Comparison of ENCODE assay signal across 1 cellular context in genomic region chr7:957418-958220, GRCh38.
TF ChIP-seq lines count a peak whose summit lies in the region.

No MANE protein-coding gene starts in this region.

TF ChIP-seq in HepG2, 621 proteins besides CTCF, POLR2A, EP300 and RAD21 (continued from another document and continues in another):
- TF ChIP-seq UBTF (CRISPR knock-in tag; IDR thresholded peaks at IDR 0.05) (peak; percentile 97), RFX5 (IDR thresholded peaks at IDR 0.05; ENCODE audit: low read depth, low read length) (0 out of 2 replicates have a peak, but pooled peaks have one; percentile 22), ZNF251 (CRISPR knock-in tag; IDR thresholded peaks at IDR 0.05) (0 out of 2 replicates have a peak, but pooled peaks have one; percentile 29), TRIM22 (IDR thresholded peaks at IDR 0.05) (no peak), SSRP1 (CRISPR knock-in tag; IDR thresholded peaks at IDR 0.05) (no peak), CEBPB (IDR thresholded peaks at IDR 0.05; ENCODE audit: borderline replicate concordance, low read depth, low read length) (peak; percentile 99), ZNF768 (CRISPR knock-in tag; IDR thresholded peaks at IDR 0.05) (peak; percentile 86), ZNF672 (CRISPR knock-in tag; IDR thresholded peaks at IDR 0.05) (no peak), ZNF772 (CRISPR knock-in tag; IDR thresholded peaks at IDR 0.05) (peak; percentile 98), CENPX (CRISPR knock-in tag; IDR thresholded peaks at IDR 0.05) (no peak), ZSCAN22 (CRISPR knock-in tag; IDR thresholded peaks at IDR 0.05) (no peak), ATAD3A (CRISPR knock-in tag; IDR thresholded peaks at IDR 0.05) (no peak), ZKSCAN8 (CRISPR knock-in tag; IDR thresholded peaks at IDR 0.05; ENCODE audit: borderline replicate concordance) (0 out of 2 replicates have a peak, but pooled peaks have one; percentile 66), PPARG (CRISPR knock-in tag; conservative IDR thresholded peaks at IDR 0.05) (0 out of 2 replicates have a peak, but pooled peaks have one; percentile 33), ASH2L (IDR thresholded peaks at IDR 0.05; ENCODE audit: insufficient read length, low read depth, low read length) (peak; percentile 69), ZNF138 (CRISPR knock-in tag; IDR thresholded peaks at IDR 0.05; ENCODE audit: low read depth) (no peak), CBX1 (IDR thresholded peaks at IDR 0.05; ENCODE audit: low read depth) (peak; percentile 60), RBFOX2 (IDR thresholded peaks at IDR 0.05; ENCODE audit: low read depth, low read length) (peak; percentile 91), POLR2AphosphoS5 (IDR thresholded peaks at IDR 0.05; ENCODE audit: low read depth, low read length) (peak; percentile 87), GRHL1 (CRISPR knock-in tag; conservative IDR thresholded peaks at IDR 0.05) (no peak), ETV6 (CRISPR knock-in tag; conservative IDR thresholded peaks at IDR 0.05) (no peak; the same call in 1 of the 2 replicates), ZNF446 (CRISPR knock-in tag; IDR thresholded peaks at IDR 0.05) (peak; percentile 97), BORCS8-MEF2B (CRISPR knock-in tag; IDR thresholded peaks at IDR 0.05) (peak; percentile 75; the same call in 1 of the 2 replicates), HCFC1 (IDR thresholded peaks at IDR 0.05; ENCODE audit: low read depth, low read length) (no peak), ZNF777 (CRISPR knock-in tag; IDR thresholded peaks at IDR 0.05) (peak; percentile 42), EEA1 (CRISPR knock-in tag; IDR thresholded peaks at IDR 0.05; ENCODE audit: borderline replicate concordance) (0 out of 2 replicates have a peak, but pooled peaks have one; percentile 67), POGZ (CRISPR knock-in tag; IDR thresholded peaks at IDR 0.05) (no peak; the same call in 1 of the 2 replicates), ZNF746 (CRISPR knock-in tag; IDR thresholded peaks at IDR 0.05) (peak; percentile 55; the same call in 1 of the 2 replicates), ZNF383 (CRISPR knock-in tag; IDR thresholded peaks at IDR 0.05; ENCODE audit: borderline replicate concordance) (no peak; the same call in 1 of the 2 replicates), IRF2 (CRISPR knock-in tag; IDR thresholded peaks at IDR 0.05) (peak; percentile 66), ZNF235 (CRISPR knock-in tag; IDR thresholded peaks at IDR 0.05; ENCODE audit: borderline replicate concordance) (peak; percentile 14), E2F5 (CRISPR knock-in tag; conservative IDR thresholded peaks at IDR 0.05) (peak; percentile 13; the same call in 1 of the 2 replicates), ETS1 (CRISPR knock-in tag; IDR thresholded peaks at IDR 0.05) (no peak), HOXA9 (CRISPR knock-in tag; IDR thresholded peaks at IDR 0.05; ENCODE audit: borderline replicate concordance) (no peak), ZNF30 (CRISPR knock-in tag; IDR thresholded peaks at IDR 0.05) (no peak), ISL2 (CRISPR knock-in tag; IDR thresholded peaks at IDR 0.05) (peak; percentile 45; the same call in 1 of the 2 replicates), MAZ (IDR thresholded peaks at IDR 0.05; ENCODE audit: borderline replicate concordance, low read depth, low read length) (peak; percentile 61; the same call in 1 of the 2 replicates), MAZ (CRISPR knock-in tag; IDR thresholded peaks at IDR 0.05; ENCODE audit: low read depth) (peak; percentile 96), ZNF780A (CRISPR knock-in tag; IDR thresholded peaks at IDR 0.05) (no peak), KAT2B (IDR thresholded peaks at IDR 0.05; ENCODE audit: borderline replicate concordance, low read depth, low read length) (no peak), NKX3-1 (CRISPR knock-in tag; IDR thresholded peaks at IDR 0.05) (peak; percentile 88; the same call in 1 of the 2 replicates), ZNF496 (CRISPR knock-in tag; IDR thresholded peaks at IDR 0.05; ENCODE audit: insufficient replicate concordance) (no peak), SP2 (CRISPR knock-in tag; IDR thresholded peaks at IDR 0.05) (peak; percentile 60)
- TF ChIP-seq, protein P1, sequence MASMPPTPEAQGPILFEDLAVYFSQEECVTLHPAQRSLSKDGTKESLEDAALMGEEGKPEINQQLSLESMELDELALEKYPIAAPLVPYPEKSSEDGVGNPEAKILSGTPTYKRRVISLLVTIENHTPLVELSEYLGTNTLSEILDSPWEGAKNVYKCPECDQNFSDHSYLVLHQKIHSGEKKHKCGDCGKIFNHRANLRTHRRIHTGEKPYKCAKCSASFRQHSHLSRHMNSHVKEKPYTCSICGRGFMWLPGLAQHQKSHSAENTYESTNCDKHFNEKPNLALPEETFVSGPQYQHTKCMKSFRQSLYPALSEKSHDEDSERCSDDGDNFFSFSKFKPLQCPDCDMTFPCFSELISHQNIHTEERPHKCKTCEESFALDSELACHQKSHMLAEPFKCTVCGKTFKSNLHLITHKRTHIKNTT (CRISPR knock-in tag; IDR thresholded peaks at IDR 0.05) = no peak
- TF ChIP-seq, protein P2, sequence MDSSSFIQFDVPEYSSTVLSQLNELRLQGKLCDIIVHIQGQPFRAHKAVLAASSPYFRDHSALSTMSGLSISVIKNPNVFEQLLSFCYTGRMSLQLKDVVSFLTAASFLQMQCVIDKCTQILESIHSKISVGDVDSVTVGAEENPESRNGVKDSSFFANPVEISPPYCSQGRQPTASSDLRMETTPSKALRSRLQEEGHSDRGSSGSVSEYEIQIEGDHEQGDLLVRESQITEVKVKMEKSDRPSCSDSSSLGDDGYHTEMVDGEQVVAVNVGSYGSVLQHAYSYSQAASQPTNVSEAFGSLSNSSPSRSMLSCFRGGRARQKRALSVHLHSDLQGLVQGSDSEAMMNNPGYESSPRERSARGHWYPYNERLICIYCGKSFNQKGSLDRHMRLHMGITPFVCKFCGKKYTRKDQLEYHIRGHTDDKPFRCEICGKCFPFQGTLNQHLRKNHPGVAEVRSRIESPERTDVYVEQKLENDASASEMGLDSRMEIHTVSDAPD (CRISPR knock-in tag; IDR thresholded peaks at IDR 0.05) = peak; percentile 60; the same call in 1 of the 2 replicates
- TF ChIP-seq, protein P3, sequence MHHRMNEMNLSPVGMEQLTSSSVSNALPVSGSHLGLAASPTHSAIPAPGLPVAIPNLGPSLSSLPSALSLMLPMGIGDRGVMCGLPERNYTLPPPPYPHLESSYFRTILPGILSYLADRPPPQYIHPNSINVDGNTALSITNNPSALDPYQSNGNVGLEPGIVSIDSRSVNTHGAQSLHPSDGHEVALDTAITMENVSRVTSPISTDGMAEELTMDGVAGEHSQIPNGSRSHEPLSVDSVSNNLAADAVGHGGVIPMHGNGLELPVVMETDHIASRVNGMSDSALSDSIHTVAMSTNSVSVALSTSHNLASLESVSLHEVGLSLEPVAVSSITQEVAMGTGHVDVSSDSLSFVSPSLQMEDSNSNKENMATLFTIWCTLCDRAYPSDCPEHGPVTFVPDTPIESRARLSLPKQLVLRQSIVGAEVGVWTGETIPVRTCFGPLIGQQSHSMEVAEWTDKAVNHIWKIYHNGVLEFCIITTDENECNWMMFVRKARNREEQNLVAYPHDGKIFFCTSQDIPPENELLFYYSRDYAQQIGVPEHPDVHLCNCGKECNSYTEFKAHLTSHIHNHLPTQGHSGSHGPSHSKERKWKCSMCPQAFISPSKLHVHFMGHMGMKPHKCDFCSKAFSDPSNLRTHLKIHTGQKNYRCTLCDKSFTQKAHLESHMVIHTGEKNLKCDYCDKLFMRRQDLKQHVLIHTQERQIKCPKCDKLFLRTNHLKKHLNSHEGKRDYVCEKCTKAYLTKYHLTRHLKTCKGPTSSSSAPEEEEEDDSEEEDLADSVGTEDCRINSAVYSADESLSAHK (CRISPR knock-in tag; IDR thresholded peaks at IDR 0.05; ENCODE audit: borderline replicate concordance) = no peak
- TF ChIP-seq, protein P4, sequence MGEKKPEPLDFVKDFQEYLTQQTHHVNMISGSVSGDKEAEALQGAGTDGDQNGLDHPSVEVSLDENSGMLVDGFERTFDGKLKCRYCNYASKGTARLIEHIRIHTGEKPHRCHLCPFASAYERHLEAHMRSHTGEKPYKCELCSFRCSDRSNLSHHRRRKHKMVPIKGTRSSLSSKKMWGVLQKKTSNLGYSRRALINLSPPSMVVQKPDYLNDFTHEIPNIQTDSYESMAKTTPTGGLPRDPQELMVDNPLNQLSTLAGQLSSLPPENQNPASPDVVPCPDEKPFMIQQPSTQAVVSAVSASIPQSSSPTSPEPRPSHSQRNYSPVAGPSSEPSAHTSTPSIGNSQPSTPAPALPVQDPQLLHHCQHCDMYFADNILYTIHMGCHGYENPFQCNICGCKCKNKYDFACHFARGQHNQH (CRISPR knock-in tag; IDR thresholded peaks at IDR 0.05) = peak; percentile 89; the same call in 1 of the 2 replicates
- TF ChIP-seq, protein P5, sequence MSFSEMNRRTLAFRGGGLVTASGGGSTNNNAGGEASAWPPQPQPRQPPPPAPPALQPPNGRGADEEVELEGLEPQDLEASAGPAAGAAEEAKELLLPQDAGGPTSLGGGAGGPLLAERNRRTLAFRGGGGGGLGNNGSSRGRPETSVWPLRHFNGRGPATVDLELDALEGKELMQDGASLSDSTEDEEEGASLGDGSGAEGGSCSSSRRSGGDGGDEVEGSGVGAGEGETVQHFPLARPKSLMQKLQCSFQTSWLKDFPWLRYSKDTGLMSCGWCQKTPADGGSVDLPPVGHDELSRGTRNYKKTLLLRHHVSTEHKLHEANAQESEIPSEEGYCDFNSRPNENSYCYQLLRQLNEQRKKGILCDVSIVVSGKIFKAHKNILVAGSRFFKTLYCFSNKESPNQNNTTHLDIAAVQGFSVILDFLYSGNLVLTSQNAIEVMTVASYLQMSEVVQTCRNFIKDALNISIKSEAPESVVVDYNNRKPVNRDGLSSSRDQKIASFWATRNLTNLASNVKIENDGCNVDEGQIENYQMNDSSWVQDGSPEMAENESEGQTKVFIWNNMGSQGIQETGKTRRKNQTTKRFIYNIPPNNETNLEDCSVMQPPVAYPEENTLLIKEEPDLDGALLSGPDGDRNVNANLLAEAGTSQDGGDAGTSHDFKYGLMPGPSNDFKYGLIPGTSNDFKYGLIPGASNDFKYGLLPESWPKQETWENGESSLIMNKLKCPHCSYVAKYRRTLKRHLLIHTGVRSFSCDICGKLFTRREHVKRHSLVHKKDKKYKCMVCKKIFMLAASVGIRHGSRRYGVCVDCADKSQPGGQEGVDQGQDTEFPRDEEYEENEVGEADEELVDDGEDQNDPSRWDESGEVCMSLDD (CRISPR knock-in tag; IDR thresholded peaks at IDR 0.05; ENCODE audit: borderline replicate concordance) = peak; percentile 93
- TF ChIP-seq, protein P6, sequence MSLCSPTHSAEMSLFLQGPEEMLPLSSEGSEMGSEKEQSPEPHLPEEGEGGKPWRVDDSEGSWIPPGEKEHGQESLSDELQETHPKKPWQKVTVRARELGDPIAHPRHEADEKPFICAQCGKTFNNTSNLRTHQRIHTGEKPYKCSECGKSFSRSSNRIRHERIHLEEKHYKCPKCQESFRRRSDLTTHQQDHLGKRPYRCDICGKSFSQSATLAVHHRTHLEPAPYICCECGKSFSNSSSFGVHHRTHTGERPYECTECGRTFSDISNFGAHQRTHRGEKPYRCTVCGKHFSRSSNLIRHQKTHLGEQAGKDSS (CRISPR knock-in tag; IDR thresholded peaks at IDR 0.05; ENCODE audit: borderline replicate concordance, low read depth) = peak; percentile 58; the same call in 1 of the 2 replicates
